In the genomic region with DNA sequence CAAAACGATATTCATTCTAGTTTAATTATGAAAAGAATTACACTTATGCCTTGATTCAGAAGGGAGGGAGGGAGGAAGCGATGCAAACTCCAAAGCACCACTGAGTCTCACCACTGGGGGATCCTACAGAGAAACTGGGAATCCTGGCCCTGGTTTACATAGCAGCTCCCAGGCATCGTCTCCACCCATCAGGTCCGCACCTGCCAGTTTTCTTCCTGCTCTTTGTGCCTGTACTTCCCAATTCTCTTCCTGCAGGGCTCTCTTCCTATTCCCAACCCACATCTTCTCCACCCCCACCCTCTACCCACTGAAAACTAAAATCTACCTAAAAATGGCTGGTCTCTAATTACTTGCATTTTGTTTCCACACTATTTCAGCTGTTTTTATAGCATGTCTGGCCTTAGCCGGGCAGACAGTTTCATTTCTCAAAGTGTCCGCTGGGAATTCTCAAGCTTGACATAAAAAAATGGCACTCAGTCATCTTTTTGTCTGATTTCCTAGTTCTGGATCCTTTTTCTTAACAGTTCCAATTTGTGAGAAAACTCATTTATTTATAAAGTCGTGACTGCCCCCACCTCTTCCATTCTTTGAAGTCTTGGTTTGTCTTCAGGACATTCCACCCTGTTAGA, we compare ENCODE assay signal across 8 cellular contexts. TPM values are rescaled to one million over a fixed set of nuclear protein-coding genes. Genes with fewer than 3 reads are reported as not detected.
DNase-seq lines count a peak whose midpoint lies in the region; ATAC-seq lines count a peak whose summit lies in the region.

No MANE protein-coding gene starts in this region.

- H3K9me3 Mint-ChIP-seq in CD4-positive, CD25-positive, alpha-beta regulatory T cell, result no peaks in the 10 kb centered on the region
- H3K9me3 Mint-ChIP-seq in activated T-helper 1 cell treated with anti-CD3 and anti-CD28 coated beads, Interleukin-12 subunit alpha, Interleukin-12 subunit beta, Interleukin-2, Interleukin-4 antibody, amounts not matched to agents 30 ng/mL and 10 ng/mL and 1 ng/mL, durations not matched to agents 14 hours and 24 hours and 36 hours, result no peaks in the 10 kb centered on the region

- H3K4me1 ChIP-seq in CD4-positive, CD25-positive, alpha-beta regulatory T cell (ENCODE audit: control insufficient read depth, insufficient read depth, low read length, poor library complexity, severe bottlenecking), result peaks cover 89% of the 10 kb centered on the region
- peaks cover 11% of the 10 kb centered on the region for H3K4me1 ChIP-seq in HAP-1
- H3K4me1 ChIP-seq in urinary bladder (ENCODE audit: insufficient read depth), result no peaks in the 10 kb centered on the region

- H3K4me3 ChIP-seq in CD4-positive, CD25-positive, alpha-beta regulatory T cell (ENCODE audit: low read depth, low read length), result peak overlapping the region; percentile 96
- peak overlapping the region; percentile 95; the same call in 1 of the 2 replicates for H3K4me3 ChIP-seq in HAP-1
- no peak overlapping the region for H3K4me3 ChIP-seq in urinary bladder (ENCODE audit: low read depth, low read length)

- no peaks in the 10 kb centered on the region for H3K36me3 ChIP-seq in CD4-positive, CD25-positive, alpha-beta regulatory T cell (ENCODE audit: control insufficient read depth, insufficient read depth, low read length)
- H3K36me3 ChIP-seq in HAP-1 (replicated peaks) (no peaks in the 10 kb centered on the region; the same call in 1 of the 2 replicates), urinary bladder (ENCODE audit: insufficient read depth) (peaks cover 1% of the 10 kb centered on the region)

- DNase-seq in CD4-positive, CD25-positive, alpha-beta regulatory T cell, result no peak
- peak; percentile 33 to 54 for DNase-seq in HAP-1 (ENCODE audit: low spot score in 2 of 2)
- no peak for DNase-seq in activated T-helper 1 cell treated with anti-CD3 and anti-CD28 coated beads, Interleukin-12 subunit alpha, Interleukin-12 subunit beta, Interleukin-2, Interleukin-4 antibody, amounts not matched to agents 30 ng/mL and 10 ng/mL and 1 ng/mL, durations not matched to agents 14 hours and 24 hours and 36 hours (ENCODE audit: low spot score)
- peak; percentile 69 for DNase-seq in kidney glomerular epithelial cell (lab: John Stamatoyannopoulos, UW)
- no peak for DNase-seq in GM19238 (ENCODE audit: insufficient read length, low spot score)
- DNase-seq in H4 (ENCODE audit: low spot score), result no peak

- ATAC-seq in CD4-positive, CD25-positive, alpha-beta regulatory T cell (ENCODE audit: low read depth in 2 of 2), result no peak
- no peak for ATAC-seq in HG03469 (IDR thresholded peaks at IDR 0.05; ENCODE audit: unreplicated experiment)

- in situ Hi-C loops in HAP-1 (cut with MboI; ENCODE audit: low sequenced_read_pairs), result loop anchor here (25.0 kb wide), 1 partner anchor 620 kb away; no protein-coding TSS in a partner anchor

- intact Hi-C loops in activated T-helper 1 cell treated with anti-CD3 and anti-CD28 coated beads, Interleukin-12 subunit alpha, Interleukin-12 subunit beta, Interleukin-2, Interleukin-4 antibody, amounts not matched to agents 30 ng/mL and 10 ng/mL and 1 ng/mL, durations not matched to agents 14 hours and 24 hours and 36 hours (cut with micrococcal nuclease), result loop anchor here (2.0 to 5.0 kb wide), 6 partner anchors 14 to 1725 kb away; partner anchors contain the start of genes CD74, DCTN4, G3BP1 and PCYOX1L

- 73% methylated on average over 7 of the region's 7 CpGs for WGBS in urinary bladder

- no peaks in the 10 kb centered on the region for H3K27me3 ChIP-seq in CD4-positive, CD25-positive, alpha-beta regulatory T cell (ENCODE audit: control insufficient read depth, insufficient read depth, low read length)
- H3K27me3 ChIP-seq in HAP-1 (ENCODE audit: low read depth), result no peaks in the 10 kb centered on the region

- H3K9me3 ChIP-seq in CD4-positive, CD25-positive, alpha-beta regulatory T cell (ENCODE audit: control insufficient read depth in 2 of 2, low read length in 2 of 2), result no peaks in the 10 kb centered on the region
- H3K9me3 ChIP-seq in HAP-1, result no peaks in the 10 kb centered on the region

- H3K27ac ChIP-seq in CD4-positive, CD25-positive, alpha-beta regulatory T cell (ENCODE audit: insufficient read depth, low read length, poor library complexity, severe bottlenecking), result peak overlapping the region; percentile 98
- peak overlapping the region; percentile 25 for H3K27ac ChIP-seq in urinary bladder (ENCODE audit: low read depth)

- no peaks in the 10 kb centered on the region for H3K27me3 Mint-ChIP-seq in CD4-positive, CD25-positive, alpha-beta regulatory T cell
- H3K27me3 Mint-ChIP-seq in activated T-helper 1 cell treated with anti-CD3 and anti-CD28 coated beads, Interleukin-12 subunit alpha, Interleukin-12 subunit beta, Interleukin-2, Interleukin-4 antibody, amounts not matched to agents 30 ng/mL and 10 ng/mL and 1 ng/mL, durations not matched to agents 14 hours and 24 hours and 36 hours (ENCODE audit: insufficient read depth), result no peaks in the 10 kb centered on the region

- H3K4me1 Mint-ChIP-seq in CD4-positive, CD25-positive, alpha-beta regulatory T cell, result peaks cover 37 to 87% (median 65%) of the 10 kb centered on the region in 4 donors
- peaks cover 82% of the 10 kb centered on the region for H3K4me1 Mint-ChIP-seq in activated T-helper 1 cell treated with anti-CD3 and anti-CD28 coated beads, Interleukin-12 subunit alpha, Interleukin-12 subunit beta, Interleukin-2, Interleukin-4 antibody, amounts not matched to agents 30 ng/mL and 10 ng/mL and 1 ng/mL, durations not matched to agents 14 hours and 24 hours and 36 hours (ENCODE audit: low read depth)

- peaks cover 7% of the 10 kb centered on the region for H3K36me3 Mint-ChIP-seq in CD4-positive, CD25-positive, alpha-beta regulatory T cell
- peaks cover 33% of the 10 kb centered on the region for H3K36me3 Mint-ChIP-seq in activated T-helper 1 cell treated with anti-CD3 and anti-CD28 coated beads, Interleukin-12 subunit alpha, Interleukin-12 subunit beta, Interleukin-2, Interleukin-4 antibody, amounts not matched to agents 30 ng/mL and 10 ng/mL and 1 ng/mL, durations not matched to agents 14 hours and 24 hours and 36 hours (ENCODE audit: low read depth)

- peak overlapping the region; percentile 89 to 98 (median 95) for H3K27ac Mint-ChIP-seq in CD4-positive, CD25-positive, alpha-beta regulatory T cell
- peak overlapping the region; percentile 93 for H3K27ac Mint-ChIP-seq in activated T-helper 1 cell treated with anti-CD3 and anti-CD28 coated beads, Interleukin-12 subunit alpha, Interleukin-12 subunit beta, Interleukin-2, Interleukin-4 antibody, amounts not matched to agents 30 ng/mL and 10 ng/mL and 1 ng/mL, durations not matched to agents 14 hours and 24 hours and 36 hours

- H3K4me3 Mint-ChIP-seq in CD4-positive, CD25-positive, alpha-beta regulatory T cell, result peak overlapping the region; percentile 90 to 96 (median 94)
- H3K4me3 Mint-ChIP-seq in activated T-helper 1 cell treated with anti-CD3 and anti-CD28 coated beads, Interleukin-12 subunit alpha, Interleukin-12 subunit beta, Interleukin-2, Interleukin-4 antibody, amounts not matched to agents 30 ng/mL and 10 ng/mL and 1 ng/mL, durations not matched to agents 14 hours and 24 hours and 36 hours, result peak overlapping the region; percentile 84

RNA-seq across cellular contexts. Expression of gene TNIP1, which starts 1.6 kb away (rescaled TPM):
- 259 TPM for total RNA-seq in CD4-positive, CD25-positive, alpha-beta regulatory T cell
- 10 to 100 TPM; 46.9 to 71.5 (median 59.8) TPM for polyA plus RNA-seq in CD4-positive, CD25-positive, alpha-beta regulatory T cell
- total RNA-seq in activated T-helper 1 cell treated with anti-CD3 and anti-CD28 coated beads, Interleukin-12 subunit alpha, Interleukin-12 subunit beta, Interleukin-2, Interleukin-4 antibody, amounts not matched to agents 30 ng/mL and 10 ng/mL and 1 ng/mL, durations not matched to agents 14 hours and 24 hours and 36 hours, result 287 and 304 TPM in 2 replicates
- 32.4 TPM for total RNA-seq in urinary bladder
- polyA plus RNA-seq in urinary bladder, result 69.3 TPM
- total RNA-seq in H4 (2014; rRNA removed; shearing (Covaris generic)), result 38.7 and 41.9 TPM in 2 replicates

Comparison
In these comparisons a context has a peak if more than half of its experiments do, and no peak if none do; other contexts are left out.
1. DNase-seq: peak in HAP-1 (2 of 2) and kidney glomerular epithelial cell (single experiment); none in CD4-positive, CD25-positive, alpha-beta regulatory T cell (0 of 3), activated T-helper 1 cell treated with anti-CD3 and anti-CD28 coated beads, Interleukin-12 subunit alpha, Interleukin-12 subunit beta, Interleukin-2, Interleukin-4 antibody, amounts not matched to agents 30 ng/mL and 10 ng/mL and 1 ng/mL, durations not matched to agents 14 hours and 24 hours and 36 hours (single experiment), GM19238 (single experiment) and H4 (single experiment).